In the genomic region with DNA sequence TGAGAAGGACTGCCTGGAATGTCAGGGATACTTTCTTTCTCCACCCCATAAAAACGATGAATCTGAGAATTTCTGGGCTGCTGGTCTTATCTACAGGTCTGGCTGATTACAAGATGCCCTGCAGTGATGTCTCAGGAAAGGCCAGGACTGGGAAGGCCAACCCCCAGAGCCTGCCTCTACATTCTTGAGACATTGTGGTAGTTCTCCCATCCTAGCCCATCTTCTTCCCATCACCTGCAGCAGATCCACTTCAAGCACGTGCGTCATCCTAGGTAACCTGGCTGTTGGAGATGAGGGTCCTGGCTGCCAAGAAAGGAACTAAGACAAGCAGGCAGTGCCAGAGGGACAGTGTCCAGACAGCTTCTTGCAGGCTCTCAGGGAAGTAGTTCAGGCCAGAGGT, we compare ENCODE assay signal across 22 cellular contexts.
"Had no signal": no experiment of that assay in that cellular context is flagged by ENCODE, and none has a peak within 500 bp of the region (broad histone marks: within the 10 kb centered on the region; RNA-seq: fewer than 3 reads in every experiment).

No MANE protein-coding gene starts in this region.

- H3K27ac Mint-ChIP-seq: nephron; stimulated activated memory B cell treated with anti-CD40 and anti-IgM and Interleukin-4, amounts not matched to agents 10 μg/mL and 1 μg/mL and 100 μg/mL, for 72 hours had no signal

- H3K36me3 Mint-ChIP-seq: stimulated activated memory B cell treated with anti-CD40 and anti-IgM and Interleukin-4, amounts not matched to agents 10 μg/mL and 1 μg/mL and 100 μg/mL, for 72 hours had no signal

- ATAC-seq: effector memory CD8-positive, alpha-beta T cell; left lobe of liver; psoas muscle; right cardiac atrium; stimulated activated memory B cell treated with anti-CD40 and anti-IgM and Interleukin-4, amounts not matched to agents 10 μg/mL and 1 μg/mL and 100 μg/mL, for 72 hours; stimulated activated naive CD8-positive, alpha-beta T cell treated with anti-CD3 and anti-CD28 coated beads, Interleukin-15, Interleukin-2, amounts not matched to agents 100 U/mL and 50 U/mL, for 24 hours had no signal

- H3K4me3 Mint-ChIP-seq: nephron; stimulated activated memory B cell treated with anti-CD40 and anti-IgM and Interleukin-4, amounts not matched to agents 10 μg/mL and 1 μg/mL and 100 μg/mL, for 72 hours had no signal

- H3K27ac ChIP-seq: ovary, psoas muscle, skin epidermis, spleen, testis, tibial artery, upper lobe of left lung had no signal

- H3K4me1 ChIP-seq: psoas muscle, testis, tibial artery had no signal

- H3K4me3 ChIP-seq: ovary, psoas muscle, skin epidermis, spleen, testis, tibial artery, upper lobe of left lung had no signal

- H3K27me3 Mint-ChIP-seq: effector memory CD8-positive, alpha-beta T cell had no signal

- H3K9me3 ChIP-seq: ovary, psoas muscle, spleen, testis, tibial artery, upper lobe of left lung had no signal

- H3K27me3 ChIP-seq: ovary, spleen, testis, upper lobe of left lung had no signal

- DNase-seq: cerebellar nuclear complex; cortex of kidney; effector memory CD8-positive, alpha-beta T cell; hypothalamus; kidney; mesenchymal stem cell; occipital lobe; ovary; posterior cingulate gyrus; psoas muscle; right cardiac atrium; spleen; stimulated activated CD4-positive, alpha-beta T cell treated with anti-CD3 and anti-CD28 coated beads, Interleukin-4, amount 100 ng/mL, for 4 hours; stimulated activated naive CD8-positive, alpha-beta T cell treated with anti-CD3 and anti-CD28 coated beads, Interleukin-15, Interleukin-2, amounts not matched to agents 100 U/mL and 50 U/mL, for 24 hours; substantia nigra; testis; tibial artery; upper lobe of left lung had no signal

- H3K9me3 Mint-ChIP-seq: effector memory CD8-positive, alpha-beta T cell; nephron; stimulated activated memory B cell treated with anti-CD40 and anti-IgM and Interleukin-4, amounts not matched to agents 10 μg/mL and 1 μg/mL and 100 μg/mL, for 72 hours had no signal

- H3K36me3 ChIP-seq: ovary, spleen, tibial artery, upper lobe of left lung had no signal
